30 cellular contexts compared by ENCODE assay signal in genomic region chr4:183757105-183757504, GRCh38.
DNase-seq lines count a peak whose midpoint lies in the region; ATAC-seq and TF ChIP-seq lines count a peak whose summit lies in the region.
"Had no signal": no experiment of that assay in that cellular context is flagged by ENCODE, and none has a peak within 500 bp of the region (broad histone marks: within the 10 kb centered on the region; RNA-seq: fewer than 3 reads in every experiment).

No MANE protein-coding gene starts in this region.

- in situ Hi-C loops in mammary epithelial cell (cut with MboI; ENCODE audit: low sequenced_read_pairs in 2 of 2): no loop called here

- TF ChIP-seq CTCF in mammary epithelial cell (conservative IDR thresholded peaks at IDR 0.05 in 1 of 2, IDR thresholded peaks at IDR 0.05 in 1 of 2; ENCODE audit: extremely low read depth in 1 of 2, insufficient read depth in 1 of 2, low read depth in 1 of 2, low read length in 2 of 2): no peak
- no peak for TF ChIP-seq CTCF in lower lobe of right lung (IDR thresholded peaks at IDR 0.05)
- TF ChIP-seq CTCF in thyroid gland (IDR thresholded peaks at IDR 0.05): no peak

- H3K4me3 ChIP-seq in mammary epithelial cell (replicated peaks in 1 of 3; ENCODE audit: insufficient read depth in 1 of 3, low read depth in 2 of 3, low read length in 3 of 3) (no peak overlapping the region), lower lobe of right lung (no peak overlapping the region), thyroid gland (replicated peaks in 1 of 3) (no peak overlapping the region)
- H3K4me3 ChIP-seq: gastroesophageal sphincter, mucosa of descending colon, suprapubic skin, vagina had no signal

- H4K20me1 ChIP-seq in mammary epithelial cell (ENCODE audit: insufficient read depth, low read length): no peaks in the 10 kb centered on the region

- intact Hi-C loops in mammary epithelial cell (cut with micrococcal nuclease): no loop called here
- intact Hi-C loops in lower lobe of right lung (cut with DNase I): no loop called here
- intact Hi-C loops in thyroid gland (cut with DNase I): no loop called here
- intact Hi-C loops in posterior cingulate gyrus (cut with DNase I): no loop called here

- ATAC-seq in lower lobe of right lung: peak; percentile 86 to 91
- no peak for ATAC-seq in HG02642 (IDR thresholded peaks at IDR 0.05; ENCODE audit: poor library complexity, unreplicated experiment)
- ATAC-seq: activated CD8-positive, alpha-beta T cell treated with anti-CD3 and anti-CD28 coated beads for 36 hours; activated naive CD4-positive, alpha-beta T cell treated with anti-CD3 and anti-CD28 coated beads, Interleukin-2, amount 50 U/mL, for 72 hours; activated T-helper 17 cell treated with anti-CD3 and anti-CD28 coated beads, Interleukin-2, amount 50 U/mL, for 72 hours; gastroesophageal sphincter; left ventricle myocardium superior; mucosa of descending colon; sciatic nerve had no signal

- H3K27me3 ChIP-seq in mammary epithelial cell (ENCODE audit: insufficient read depth, low read length): peaks cover 3% of the 10 kb centered on the region
- H3K27me3 ChIP-seq in lower lobe of right lung (ENCODE audit: low read depth): no peaks in the 10 kb centered on the region
- H3K27me3 ChIP-seq in thyroid gland: no peaks in the 10 kb centered on the region
- H3K27me3 ChIP-seq: suprapubic skin, vagina had no signal

- no peaks in the 10 kb centered on the region for H3K9me3 ChIP-seq in mammary epithelial cell (replicated peaks; ENCODE audit: insufficient read depth, low read length)
- H3K9me3 ChIP-seq in lower lobe of right lung: no peaks in the 10 kb centered on the region
- H3K9me3 ChIP-seq in thyroid gland: no peaks in the 10 kb centered on the region
- H3K9me3 ChIP-seq: gastroesophageal sphincter, mucosa of descending colon, suprapubic skin, vagina had no signal

- H3K4me1 ChIP-seq in mammary epithelial cell (ENCODE audit: insufficient read depth, low read length) (peaks cover 3% of the 10 kb centered on the region), lower lobe of right lung (no peaks in the 10 kb centered on the region), thyroid gland (peaks cover 13 to 19% of the 10 kb centered on the region in 2 donors)
- H3K4me1 ChIP-seq: gastroesophageal sphincter, suprapubic skin, vagina had no signal

- dilution Hi-C loops in mammary epithelial cell (cut with HindIII; ENCODE audit: low sequenced_read_pairs): loop anchor here (10.0 kb wide), 1 partner anchor 62 kb away; no protein-coding TSS in a partner anchor

- H3K36me3 ChIP-seq in mammary epithelial cell (ENCODE audit: insufficient read depth, low read length) (no peaks in the 10 kb centered on the region), lower lobe of right lung (no peaks in the 10 kb centered on the region), thyroid gland (no peaks in the 10 kb centered on the region)
- H3K36me3 ChIP-seq: gastroesophageal sphincter, suprapubic skin, vagina had no signal

- H3K79me2 ChIP-seq in mammary epithelial cell (ENCODE audit: insufficient read depth, low read length): no peaks in the 10 kb centered on the region

- CTCF ChIA-PET in mammary epithelial cell (lab: Charles Lee; ENCODE audit: low non-redundant PET): no interaction called here

- TF ChIP-seq POLR2A in thyroid gland (IDR thresholded peaks at IDR 0.05): no peak

- WGBS in mammary epithelial cell (ENCODE audit: low coverage, missing lambda C conversion rate): 0% methylated on average over 6 of the region's 10 CpGs
- 42 to 58% methylated on average over 9 to 10 of the region's 10 CpGs for WGBS in thyroid gland, 2 donors

- BruUV-seq in mammary epithelial cell (replicated peaks; lab: Mats Ljungman, UMichigan): no TSS peak

- H3K27ac ChIP-seq in mammary epithelial cell (ENCODE audit: insufficient read depth, low read depth, low read length) (no peak overlapping the region), lower lobe of right lung (no peak overlapping the region), thyroid gland (peak overlapping the region; percentile 39 to 75 (median 51))
- H3K27ac ChIP-seq: C4-2B, gastroesophageal sphincter, suprapubic skin, vagina had no signal

- peak; percentile 38 for DNase-seq in LoVo (ENCODE audit: low spot score)
- peak; percentile 59 for DNase-seq in mammary epithelial cell
- DNase-seq in lower lobe of right lung: no peak
- peak; percentile 84 to 89 for DNase-seq in thyroid gland
- DNase-seq in NCI-H2196 treated with DMSO at 0.1 percent for 48 hours (lab: John Stamatoyannopoulos, UW; ENCODE audit: unreplicated experiment): no peak
- no peak for DNase-seq in posterior cingulate gyrus
- no peak for DNase-seq in AG08396 (ENCODE audit: low spot score)
- DNase-seq: activated CD4-positive, CD25-positive, alpha-beta regulatory T cell treated with anti-CD3 and anti-CD28 coated beads, Interleukin-2, amount 50 U/mL, for 72 hours; activated CD8-positive, alpha-beta T cell treated with anti-CD3 and anti-CD28 coated beads for 36 hours; aorta; dermis blood vessel endothelial cell; H7; hippocampal formation; KBM-7; left ventricle myocardium superior; NCI-H1417; NCI-H2081; NCI-H446; NCI-H774; RPMI8226; stimulated activated naive CD4-positive, alpha-beta T cell had no signal

- H3K9ac ChIP-seq in mammary epithelial cell (ENCODE audit: insufficient read depth, low read length): no peak overlapping the region

- peak overlapping the region; percentile 13 for H3K4me2 ChIP-seq in mammary epithelial cell (ENCODE audit: insufficient read depth, low read depth, low read length)

- H2AFZ ChIP-seq in mammary epithelial cell (ENCODE audit: low read depth, low read length): no peak overlapping the region

Comparison
In these comparisons a context has a peak if more than half of its experiments do, and no peak if none do; other contexts are left out.
1. DNase-seq: peak in LoVo (single experiment), mammary epithelial cell (single experiment) and thyroid gland (2 of 2); none in lower lobe of right lung (single experiment), NCI-H2196 treated with DMSO at 0.1 percent for 48 hours (single experiment), posterior cingulate gyrus (0 of 10) and AG08396 (single experiment).
2. H3K27ac ChIP-seq: peak in thyroid gland (3 of 3); none in mammary epithelial cell (single experiment) and lower lobe of right lung (single experiment).